In genomic region chr4:87009095-87009648, GRCh38 we compare ENCODE assay signal across 7 cellular contexts.
DNase-seq lines count a peak whose midpoint lies in the region; ATAC-seq and TF ChIP-seq lines count a peak whose summit lies in the region.

No MANE protein-coding gene starts in this region.

- no peak overlapping the region; the same call in 1 of the 2 replicates for H3K27ac Mint-ChIP-seq in HFFc6
- H3K27ac Mint-ChIP-seq in stimulated activated memory B cell treated with anti-CD40 and anti-IgM and Interleukin-4, amounts not matched to agents 10 μg/mL and 1 μg/mL and 100 μg/mL, for 72 hours: no peak overlapping the region

- DNase-seq in HFFc6 (no peak), SKM-1 (lab: John Stamatoyannopoulos, UW; ENCODE audit: unreplicated experiment) (peak; percentile 86), foreskin keratinocyte (no peak), T-helper 9 cell (no peak), SK-N-DZ (ENCODE audit: low spot score) (no peak)

- TF ChIP-seq CTCF in HFFc6 (IDR thresholded peaks at IDR 0.05): no peak
- peak; percentile 21 for TF ChIP-seq CTCF in foreskin keratinocyte (conservative IDR thresholded peaks at IDR 0.05)

- peaks cover 5% of the 10 kb centered on the region for H3K36me3 Mint-ChIP-seq in HFFc6 (ENCODE audit: low read depth)
- H3K36me3 Mint-ChIP-seq in stimulated activated memory B cell treated with anti-CD40 and anti-IgM and Interleukin-4, amounts not matched to agents 10 μg/mL and 1 μg/mL and 100 μg/mL, for 72 hours: no peaks in the 10 kb centered on the region

- H3K4me1 Mint-ChIP-seq in HFFc6 (ENCODE audit: low read depth): peaks cover 70% of the 10 kb centered on the region
- peaks cover 66% of the 10 kb centered on the region for H3K4me1 Mint-ChIP-seq in stimulated activated memory B cell treated with anti-CD40 and anti-IgM and Interleukin-4, amounts not matched to agents 10 μg/mL and 1 μg/mL and 100 μg/mL, for 72 hours

- no peak for ATAC-seq in foreskin keratinocyte
- ATAC-seq in stimulated activated memory B cell treated with anti-CD40 and anti-IgM and Interleukin-4, amounts not matched to agents 10 μg/mL and 1 μg/mL and 100 μg/mL, for 72 hours: no peak
- ATAC-seq in GM21515 (IDR thresholded peaks at IDR 0.05; ENCODE audit: unreplicated experiment): no peak

- no peaks in the 10 kb centered on the region for H3K9me3 Mint-ChIP-seq in HFFc6
- H3K9me3 Mint-ChIP-seq in stimulated activated memory B cell treated with anti-CD40 and anti-IgM and Interleukin-4, amounts not matched to agents 10 μg/mL and 1 μg/mL and 100 μg/mL, for 72 hours: no peaks in the 10 kb centered on the region

- peak overlapping the region; percentile 53 for H3K4me3 Mint-ChIP-seq in HFFc6
- H3K4me3 Mint-ChIP-seq in stimulated activated memory B cell treated with anti-CD40 and anti-IgM and Interleukin-4, amounts not matched to agents 10 μg/mL and 1 μg/mL and 100 μg/mL, for 72 hours: peak overlapping the region; percentile 45

- H3K4me1 ChIP-seq in foreskin keratinocyte: peaks cover 32% of the 10 kb centered on the region

- peaks cover 10% of the 10 kb centered on the region for H3K27me3 Mint-ChIP-seq in HFFc6 (ENCODE audit: insufficient read depth)
- H3K27me3 Mint-ChIP-seq in stimulated activated memory B cell treated with anti-CD40 and anti-IgM and Interleukin-4, amounts not matched to agents 10 μg/mL and 1 μg/mL and 100 μg/mL, for 72 hours: no peaks in the 10 kb centered on the region

- H3K27ac ChIP-seq in foreskin keratinocyte: no peak overlapping the region

- no peaks in the 10 kb centered on the region for H3K27me3 ChIP-seq in foreskin keratinocyte
